10 cellular contexts compared by ENCODE assay signal in the genomic region with DNA sequence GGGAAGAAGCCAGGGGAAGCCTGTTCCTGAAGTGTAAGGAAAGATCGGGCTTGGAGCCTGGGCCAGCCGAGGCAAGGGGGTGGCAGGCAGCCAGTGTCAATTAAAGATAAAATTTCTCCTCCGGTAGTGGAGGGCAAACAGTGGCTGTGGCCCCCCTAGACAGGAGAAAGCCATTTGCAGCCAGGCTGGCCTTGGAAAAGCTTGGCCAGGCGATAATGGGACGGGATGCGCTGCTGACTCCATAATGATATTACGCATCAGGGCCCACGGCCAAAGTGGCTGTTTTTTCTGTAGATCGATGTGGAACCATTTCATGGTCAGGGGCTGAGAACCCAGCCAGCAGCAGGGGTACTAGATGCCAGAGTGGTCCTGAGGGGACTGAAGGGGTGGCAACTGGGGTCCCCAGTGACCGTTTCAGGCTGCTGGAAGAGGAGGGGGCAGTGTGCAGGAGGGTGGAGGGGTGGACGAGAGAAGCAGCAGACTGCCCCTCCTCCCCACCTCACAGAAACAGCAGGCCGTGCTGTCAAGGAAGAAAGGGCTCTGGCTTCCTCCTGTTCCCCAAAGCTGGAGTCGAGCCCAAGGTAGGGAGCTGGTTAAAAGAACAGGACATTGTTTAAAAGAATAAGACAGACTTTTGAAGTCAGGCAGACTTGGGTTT. TPM values are rescaled to one million over a fixed set of nuclear protein-coding genes. Genes with fewer than 3 reads are reported as not detected.
DNase-seq lines count a peak whose midpoint lies in the region; ATAC-seq, FAIRE-seq and TF ChIP-seq lines count a peak whose summit lies in the region.
"Had no signal": no experiment of that assay in that cellular context is flagged by ENCODE, and none has a peak within 500 bp of the region (broad histone marks: within the 10 kb centered on the region; RNA-seq: fewer than 3 reads in every experiment).

No MANE protein-coding gene starts in this region.

- H3K27ac ChIP-seq in HL-60 (replicated peaks) (0 out of 2 replicates have a peak overlapping the region, but pooled peaks have one; percentile 8), GM12878 (ENCODE audit: control insufficient read depth, insufficient read depth) (no peak overlapping the region), neural progenitor cell (no peak overlapping the region)

- SMC1A ChIA-PET in GM12878 (lab: Charles Lee; ENCODE audit: uncharacterized antibody, unreplicated experiment) = interaction anchor here (1.0 kb wide), 1 partner anchor 9 kb away, joined by 4 read pairs; no protein-coding TSS in a partner anchor

- H3K4me2 ChIP-seq in GM12878 (ENCODE audit: control insufficient read depth, insufficient read depth) (no peak overlapping the region), neural progenitor cell (no peak overlapping the region)

- H3K36me3 ChIP-seq in GM12878 (ENCODE audit: control insufficient read depth in 2 of 2, insufficient read depth in 2 of 2, low read length in 1 of 2) = no peaks in the 10 kb centered on the region
- no peaks in the 10 kb centered on the region for H3K36me3 ChIP-seq in neural progenitor cell

- no peaks in the 10 kb centered on the region for H3K9me3 Mint-ChIP-seq in neural progenitor cell

- H3K4me3 ChIP-seq in HL-60 (replicated peaks; ENCODE audit: insufficient read depth, low read length) (no peak overlapping the region), GM12878 (no peak overlapping the region), neural progenitor cell (no peak overlapping the region)

- no peaks in the 10 kb centered on the region for H3K9me3 ChIP-seq in GM12878 (replicated peaks; ENCODE audit: control insufficient read depth, insufficient read depth, low read length)
- H3K9me3 ChIP-seq in neural progenitor cell (ENCODE audit: low read depth) = no peaks in the 10 kb centered on the region

- DNase-seq in COLO829 (ENCODE audit: low spot score) = peak; percentile 24
- no peak for DNase-seq in HL-60 (ENCODE audit: low read depth in 1 of 2, low spot score in 1 of 2)
- no peak for DNase-seq in GM12878 (ENCODE audit: low read depth, low spot score)
- DNase-seq in neural progenitor cell (ENCODE audit: low spot score) = peak; percentile 18
- no peak for DNase-seq in NCI-H748 (lab: John Stamatoyannopoulos, UW; ENCODE audit: unreplicated experiment)
- no peak for DNase-seq in HuH-7.5 (ENCODE audit: low spot score)
- DNase-seq in germinal center (ENCODE audit: low spot score) = no peak
- DNase-seq in activated CD8-positive, alpha-beta memory T cell treated with anti-CD3 and anti-CD28 coated beads, Interleukin-2, amount 50 U/mL, for 48 hours = no peak
- DNase-seq: activated CD4-positive, CD25-positive, alpha-beta regulatory T cell; NCI-H1436 had no signal

- peak overlapping the region; percentile 28 for H2AFZ ChIP-seq in GM12878 (ENCODE audit: control insufficient read depth, low read depth, low read length)
- no peak overlapping the region for H2AFZ ChIP-seq in neural progenitor cell (replicated peaks)

- RAD21 ChIA-PET in GM12878 (lab: Charles Lee; ENCODE audit: unreplicated experiment) = interaction anchor here (1.0 to 3.3 kb wide), 3 partner anchors 10 to 28 kb away, joined by 3 to 18 read pairs (median 3); no protein-coding TSS in a partner anchor

- no peaks in the 10 kb centered on the region; the same call in 1 of the 2 replicates for H4K20me1 ChIP-seq in GM12878 (ENCODE audit: control insufficient read depth, insufficient read depth)
- no peaks in the 10 kb centered on the region for H4K20me1 ChIP-seq in neural progenitor cell (ENCODE audit: low read depth)

- in situ Hi-C loops in GM12878 (cut with MboI) = no loop called here

- TF ChIP-seq EP300 in GM12878 (IDR thresholded peaks at IDR 0.05; ENCODE audit: borderline replicate concordance in 1 of 2, control insufficient read depth in 1 of 2, low read depth in 2 of 2, low read length in 2 of 2) = no peak

- BruUV-seq in GM12878 (replicated peaks; lab: Mats Ljungman, UMichigan) = no TSS peak

- no peak overlapping the region for H3K27ac Mint-ChIP-seq in neural progenitor cell

- no peak overlapping the region for H3K9ac ChIP-seq in GM12878 (ENCODE audit: control insufficient read depth, insufficient read depth, low read length)
- H3K9ac ChIP-seq in neural progenitor cell = no peak overlapping the region

- H3K4me3 Mint-ChIP-seq in neural progenitor cell = no peak overlapping the region

- no peaks in the 10 kb centered on the region for H3F3A ChIP-seq in neural progenitor cell (ENCODE audit: low read depth)

- no peaks in the 10 kb centered on the region for H3K36me3 Mint-ChIP-seq in neural progenitor cell

- TF ChIP-seq CTCF in HL-60 (IDR thresholded peaks at IDR 0.05; ENCODE audit: insufficient read depth, low read length) = no peak
- no peak for TF ChIP-seq CTCF in GM12878 (IDR thresholded peaks at IDR 0.05 in 2 of 3, conservative IDR thresholded peaks at IDR 0.05 in 1 of 3; ENCODE audit: control insufficient read depth in 2 of 3, extremely low read depth in 1 of 3, insufficient read depth in 1 of 3, low read depth in 3 of 3, low read length in 3 of 3)
- no peak for TF ChIP-seq CTCF in neural progenitor cell (IDR thresholded peaks at IDR 0.05)

- intact Hi-C loops in GM12878 (cut with micrococcal nuclease; ENCODE audit: unreplicated experiment) = no loop called here

- no peak for TF ChIP-seq RAD21 in GM12878 (IDR thresholded peaks at IDR 0.05; ENCODE audit: insufficient read depth, low read depth, low read length)

- ATAC-seq in GM12878 = no peak

- CTCF ChIA-PET in GM12878 (lab: Yijun Ruan, JAX) = interaction anchor here (1.3 to 2.0 kb wide), 2 partner anchors 28 to 261 kb away, joined by 3 to 7 read pairs; no protein-coding TSS in a partner anchor

- no peak for FAIRE-seq in GM12878 (lab: Jason Lieb, UNC)

- H3K4me1 ChIP-seq in GM12878 (ENCODE audit: control insufficient read depth, insufficient read depth, low read length) = peaks cover 26% of the 10 kb centered on the region
- H3K4me1 ChIP-seq in neural progenitor cell = peaks cover 19% of the 10 kb centered on the region

- no peaks in the 10 kb centered on the region for H3K79me2 ChIP-seq in GM12878 (ENCODE audit: control insufficient read depth, insufficient read depth, low read length)
- no peaks in the 10 kb centered on the region for H3K79me2 ChIP-seq in neural progenitor cell (ENCODE audit: low read depth)

- no peaks in the 10 kb centered on the region for H3K27me3 ChIP-seq in HL-60 (ENCODE audit: insufficient read depth, poor library complexity, severe bottlenecking)
- H3K27me3 ChIP-seq in GM12878 (replicated peaks in 1 of 2; ENCODE audit: control insufficient read depth in 2 of 2, insufficient read depth in 2 of 2, low read length in 1 of 2) = no peaks in the 10 kb centered on the region
- no peaks in the 10 kb centered on the region for H3K27me3 ChIP-seq in neural progenitor cell

- peaks cover 6% of the 10 kb centered on the region for H3K27me3 Mint-ChIP-seq in neural progenitor cell (ENCODE audit: insufficient read depth, low read depth)

- 58% methylated on average over 13 of the region's 13 CpGs for WGBS in GM12878 (ENCODE audit: insufficient coverage, insufficient replicate concordance, low lambda C conversion rate, missing lambda C conversion rate)

- POLR2A ChIA-PET in GM12878 (lab: Charles Lee) = interaction anchor here (1.4 kb wide), 1 partner anchor 27 kb away, joined by 3 read pairs; no protein-coding TSS in a partner anchor

- TF ChIP-seq POLR2A in GM12878 (IDR thresholded peaks at IDR 0.05; ENCODE audit: low read depth, low read length) = no peak

- peaks cover 40% of the 10 kb centered on the region for H3K4me1 Mint-ChIP-seq in neural progenitor cell

TF ChIP-seq in GM12878, 131 proteins besides CTCF, POLR2A, EP300 and RAD21:
- TF ChIP-seq, protein P1, sequence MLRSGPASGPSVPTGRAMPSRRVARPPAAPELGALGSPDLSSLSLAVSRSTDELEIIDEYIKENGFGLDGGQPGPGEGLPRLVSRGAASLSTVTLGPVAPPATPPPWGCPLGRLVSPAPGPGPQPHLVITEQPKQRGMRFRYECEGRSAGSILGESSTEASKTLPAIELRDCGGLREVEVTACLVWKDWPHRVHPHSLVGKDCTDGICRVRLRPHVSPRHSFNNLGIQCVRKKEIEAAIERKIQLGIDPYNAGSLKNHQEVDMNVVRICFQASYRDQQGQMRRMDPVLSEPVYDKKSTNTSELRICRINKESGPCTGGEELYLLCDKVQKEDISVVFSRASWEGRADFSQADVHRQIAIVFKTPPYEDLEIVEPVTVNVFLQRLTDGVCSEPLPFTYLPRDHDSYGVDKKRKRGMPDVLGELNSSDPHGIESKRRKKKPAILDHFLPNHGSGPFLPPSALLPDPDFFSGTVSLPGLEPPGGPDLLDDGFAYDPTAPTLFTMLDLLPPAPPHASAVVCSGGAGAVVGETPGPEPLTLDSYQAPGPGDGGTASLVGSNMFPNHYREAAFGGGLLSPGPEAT (IDR thresholded peaks at IDR 0.05; ENCODE audit: low read depth) = no peak
- no peak for TF ChIP-seq TCF3 (IDR thresholded peaks at IDR 0.05; ENCODE audit: borderline replicate concordance, insufficient read depth, low read depth, low read length)
- no peak for TF ChIP-seq SPI1 (IDR thresholded peaks at IDR 0.05; ENCODE audit: borderline replicate concordance, insufficient read depth, low read depth, low read length)
- no peak for TF ChIP-seq CHD2 (IDR thresholded peaks at IDR 0.05; ENCODE audit: borderline replicate concordance, low read depth, low read length)
- TF ChIP-seq GATAD2B (conservative IDR thresholded peaks at IDR 0.05; ENCODE audit: low read depth) = no peak
- TF ChIP-seq SMAD1 (IDR thresholded peaks at IDR 0.05; ENCODE audit: low read depth, partially characterized antibody) = no peak
- TF ChIP-seq SIX5 (IDR thresholded peaks at IDR 0.05; ENCODE audit: low read depth, low read length, severe bottlenecking) = no peak

RNA-seq across cellular contexts. Expression of a gene that starts 25.2 kb away (rescaled TPM):
- 45.1 and 50.7 TPM in 2 replicates for total RNA-seq in GM12878 (2013; cell fraction: nucleolus; rRNA removed)
- total RNA-seq in GM12878 (2014; rRNA removed) (0.45 and 0.93 TPM in 2 replicates), GM12878 (2014; rRNA removed; fragmentation: Illumina TruSeq; extraction: Trizol) (0.22 and 0.28 TPM in 2 replicates), GM12878 (2021) (1.7 and 1.8 TPM in 2 replicates), neural progenitor cell (ENCODE audit: low replicate concordance) (1.3 and 2.0 TPM in 2 replicates)
- polyA plus RNA-seq in GM12878 (2011; ENCODE audit: low read depth) = 0.21 TPM
- polyA plus RNA-seq in GM12878 (2011; rRNA removed) (0.62 and 1.2 TPM in 2 replicates), GM12878 (2014; fragmentation: Illumina TruSeq; extraction: Trizol) (0.25 and 0.26 TPM in 2 replicates), GM12878 (2014; fragmentation: Nextera tagmentation; extraction: Ambion mirVana) (under 1 TPM; 0.06 to 0.16 TPM), GM12878 (2014; rRNA removed) (0.83 and 0.90 TPM in 2 replicates), GM12878 (2016; fragmentation: Nextera tagmentation; extraction: Ambion mirVana) (under 1 TPM; 0.06 to 0.47 TPM)
- 1.2 and 1.3 TPM in 2 replicates for polyA plus RNA-seq in GM12878 (2011; cell fraction: cytosol; rRNA removed)
- polyA plus RNA-seq in GM12878 (2011; cell fraction: nucleus; rRNA removed) = 8.7 and 9.2 TPM in 2 replicates
- 0.45 and 1.1 TPM in 2 replicates for polyA plus RNA-seq in GM12878 (2012)
- 2.7 TPM in 2 replicates for polyA minus RNA-seq in GM12878 (2011; rRNA and poly(A)+ RNA removed)
- polyA minus RNA-seq in GM12878 (2011; cell fraction: cytosol; rRNA and poly(A)+ RNA removed) = 0.40 and 0.62 TPM in 2 replicates
- 3.0 and 4.0 TPM in 2 replicates for polyA minus RNA-seq in GM12878 (2011; cell fraction: nucleus; rRNA and poly(A)+ RNA removed)

Comparison
In these comparisons a context has a peak if more than half of its experiments do, and no peak if none do; other contexts are left out.
1. DNase-seq: peak in COLO829 (single experiment) and neural progenitor cell (single experiment); none in HL-60 (0 of 2), GM12878 (single experiment), NCI-H748 (single experiment), HuH-7.5 (single experiment), germinal center (single experiment) and activated CD8-positive, alpha-beta memory T cell treated with anti-CD3 and anti-CD28 coated beads, Interleukin-2, amount 50 U/mL, for 48 hours (single experiment).